ENCODE assay signal across 18 cellular contexts in genomic region chr9:96086936-96087582, GRCh38.
"Had no signal": no experiment of that assay in that cellular context is flagged by ENCODE, and none has a peak within 500 bp of the region (broad histone marks: within the 10 kb centered on the region; RNA-seq: fewer than 3 reads in every experiment).

No MANE protein-coding gene starts in this region.

- DNase-seq: activated CD4-positive, alpha-beta T cell treated with anti-CD3 and anti-CD28 coated beads for 48 hours; activated CD4-positive, CD25-positive, alpha-beta regulatory T cell; activated CD8-positive, alpha-beta T cell treated with anti-CD3 and anti-CD28 coated beads, Interleukin-2, amount 10 ng/mL, durations not matched to agents 7 days and 5 days; activated gamma-delta T cell; activated T-cell treated with anti-CD3 and anti-CD28 coated beads, Interleukin-2, amount 50 U/mL, for 24 hours; amniotic stem cell; effector memory CD4-positive, alpha-beta T cell; midbrain; right cardiac atrium; T-cell; transverse colon had no signal

- H3K36me3 Mint-ChIP-seq: activated naive CD8-positive, alpha-beta T cell; T-cell had no signal

- H3K4me1 Mint-ChIP-seq: T-cell had no signal

- H3K4me3 Mint-ChIP-seq: activated CD8-positive, alpha-beta T cell treated with anti-CD3 and anti-CD28 coated beads, Interleukin-2, amount 10 ng/mL, durations not matched to agents 7 days and 5 days; activated naive CD8-positive, alpha-beta T cell; activated T-cell treated with anti-CD3 and anti-CD28 coated beads, Interleukin-2, amount 50 U/mL, for 24 hours; dendritic cell treated with granulocyte-macrophage colony-stimulating factor and Interleukin-4, amounts not matched to agents 40 ng/mL and 50 ng/mL, for 4 days; stimulated activated naive CD8-positive, alpha-beta T cell treated with anti-CD3 and anti-CD28 coated beads, Interleukin-15, Interleukin-2, amounts not matched to agents 100 ng/mL and 50 ng/mL, for 24 hours; T-cell had no signal

- H3K27ac ChIP-seq: cardiac muscle cell, transverse colon, vagina had no signal

- H3K4me1 ChIP-seq: vagina had no signal

- ATAC-seq: activated CD8-positive, alpha-beta T cell treated with anti-CD3 and anti-CD28 coated beads, Interleukin-2, amount 10 ng/mL, durations not matched to agents 7 days and 5 days; right cardiac atrium; T-cell had no signal

- H3K36me3 ChIP-seq: cardiac muscle cell, transverse colon, vagina had no signal

- H3K27me3 ChIP-seq: cardiac muscle cell, vagina had no signal

- H3K4me3 ChIP-seq: cardiac muscle cell, lung, transverse colon, vagina had no signal

- H3K9me3 Mint-ChIP-seq: activated T-cell treated with anti-CD3 and anti-CD28 coated beads, Interleukin-2, amount 50 U/mL, for 24 hours; dendritic cell treated with granulocyte-macrophage colony-stimulating factor and Interleukin-4, amounts not matched to agents 40 ng/mL and 50 ng/mL, for 4 days; stimulated activated naive CD8-positive, alpha-beta T cell treated with anti-CD3 and anti-CD28 coated beads, Interleukin-15, Interleukin-2, amounts not matched to agents 100 ng/mL and 50 ng/mL, for 24 hours had no signal

- H3K27ac Mint-ChIP-seq: activated CD8-positive, alpha-beta T cell treated with anti-CD3 and anti-CD28 coated beads, Interleukin-2, amount 10 ng/mL, durations not matched to agents 7 days and 5 days; activated naive CD8-positive, alpha-beta T cell; activated T-cell treated with anti-CD3 and anti-CD28 coated beads, Interleukin-2, amount 50 U/mL, for 24 hours; dendritic cell treated with granulocyte-macrophage colony-stimulating factor and Interleukin-4, amounts not matched to agents 40 ng/mL and 50 ng/mL, for 4 days; nephron progenitor cell; stimulated activated naive CD8-positive, alpha-beta T cell treated with anti-CD3 and anti-CD28 coated beads, Interleukin-15, Interleukin-2, amounts not matched to agents 100 ng/mL and 50 ng/mL, for 24 hours; T-cell had no signal

- H3K9me3 ChIP-seq: transverse colon, vagina had no signal
